Comparison of ENCODE assay signal across 10 cellular contexts in the genomic region with DNA sequence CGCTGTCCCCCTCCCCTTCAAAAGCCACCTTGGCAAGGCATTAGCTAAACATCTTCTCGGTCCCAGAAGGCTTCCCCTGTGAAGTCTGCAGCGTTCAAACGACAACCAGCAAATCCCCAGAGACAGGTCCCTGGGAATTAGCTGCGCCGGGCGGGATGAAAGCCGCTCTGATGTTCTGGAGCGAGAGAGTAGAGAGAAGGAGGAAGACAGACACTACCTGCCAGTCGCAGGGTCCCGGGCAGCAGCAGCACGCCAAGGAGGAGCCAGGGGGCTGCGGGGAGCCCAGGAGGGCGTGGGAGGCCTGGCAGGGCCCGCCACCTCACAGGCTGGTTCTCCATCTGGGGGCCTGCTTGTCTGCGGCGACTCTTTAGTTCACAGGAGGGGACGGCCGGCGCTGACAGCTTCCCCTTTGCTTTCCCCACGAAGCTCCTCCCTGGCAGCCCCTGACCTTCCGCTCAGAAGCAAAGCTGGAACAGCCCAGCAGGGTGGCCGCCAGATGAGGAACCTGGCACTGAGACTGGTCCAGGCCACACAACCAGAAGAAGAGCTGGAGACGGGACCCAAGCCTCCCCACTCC. TPM values are rescaled to one million over a fixed set of nuclear protein-coding genes. Genes with fewer than 3 reads are reported as not detected.
A peak's percentile ranks its signal among the peaks of the same experiment; 100 is the strongest.
DNase-seq lines count a peak whose midpoint lies in the region; ATAC-seq, FAIRE-seq and TF ChIP-seq lines count a peak whose summit lies in the region.
"Had no signal": no experiment of that assay in that cellular context is flagged by ENCODE, and none has a peak within 500 bp of the region (broad histone marks: within the 10 kb centered on the region; RNA-seq: fewer than 3 reads in every experiment).

A gene with protein sequence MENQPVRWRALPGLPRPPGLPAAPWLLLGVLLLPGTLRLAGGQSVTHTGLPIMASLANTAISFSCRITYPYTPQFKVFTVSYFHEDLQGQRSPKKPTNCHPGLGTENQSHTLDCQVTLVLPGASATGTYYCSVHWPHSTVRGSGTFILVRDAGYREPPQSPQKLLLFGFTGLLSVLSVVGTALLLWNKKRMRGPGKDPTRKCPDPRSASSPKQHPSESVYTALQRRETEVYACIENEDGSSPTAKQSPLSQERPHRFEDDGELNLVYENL (minus strand): TSS at position 384 of the 577 bp plus-strand sequence. CDS start 46 bp downstream, at position 338.

- RAD21 ChIA-PET in GM12878 (lab: Charles Lee; ENCODE audit: unreplicated experiment), result interaction anchor here (0.7 to 1.5 kb wide), 7 partner anchors 11 to 341 kb away, joined by 3 to 8 read pairs (median 4); a partner anchor contains a TSS

- no peaks in the 10 kb centered on the region for H4K20me1 ChIP-seq in GM12878 (ENCODE audit: control insufficient read depth, insufficient read depth)

- H3K27ac ChIP-seq in GM12878 (ENCODE audit: control insufficient read depth, insufficient read depth), result no peak within 1 kb of the TSS
- H3K27ac ChIP-seq in thymus (ENCODE audit: low read depth), result peak within 1 kb of the TSS; percentile 9
- H3K27ac ChIP-seq in uterus, result no peak within 1 kb of the TSS

- H3K27me3 ChIP-seq in GM12878 (replicated peaks in 1 of 2; ENCODE audit: control insufficient read depth in 2 of 2, insufficient read depth in 2 of 2, low read length in 1 of 2), result no peaks in the 10 kb centered on the region
- H3K27me3 ChIP-seq in thymus (ENCODE audit: control insufficient read depth, insufficient read depth), result peaks cover 14% of the 10 kb centered on the region
- no peaks in the 10 kb centered on the region for H3K27me3 ChIP-seq in uterus

- in situ Hi-C loops in GM12878 (cut with MboI), result no loop called here

- peak within 1 kb of the TSS; percentile 9; the same call in 1 of the 2 replicates for H2AFZ ChIP-seq in GM12878 (ENCODE audit: control insufficient read depth, low read depth, low read length)

- no peak for TF ChIP-seq POLR2A in GM12878 (IDR thresholded peaks at IDR 0.05; ENCODE audit: low read depth, low read length)
- no peak for TF ChIP-seq POLR2A in uterus (IDR thresholded peaks at IDR 0.05)

- DNase-seq in NCI-H1694 (lab: John Stamatoyannopoulos, UW) (peak; percentile 57), GM12878 (ENCODE audit: low read depth, low spot score) (no peak), medulla oblongata (ENCODE audit: extremely low spot score) (peak; percentile 58), uterus (no peak), Calu3 (no peak)
- DNase-seq: NCI-H774 had no signal

- H3K4me2 ChIP-seq in GM12878 (ENCODE audit: control insufficient read depth, insufficient read depth), result peak within 1 kb of the TSS; percentile 66; the same call in 1 of the 2 replicates

- POLR2A ChIA-PET in GM12878 (lab: Charles Lee), result interaction anchor here (0.6 to 1.2 kb wide), 7 partner anchors 10 to 496 kb away, joined by 3 to 8 read pairs (median 3); no protein-coding TSS in a partner anchor

- H3K4me1 ChIP-seq in GM12878 (ENCODE audit: control insufficient read depth, insufficient read depth, low read length) (no peaks in the 10 kb centered on the region; the same call in 1 of the 2 replicates), thymus (ENCODE audit: control insufficient read depth, insufficient read depth, low read length) (no peaks in the 10 kb centered on the region), uterus (no peaks in the 10 kb centered on the region)
- H3K4me1 ChIP-seq: HAP-1 had no signal

- intact Hi-C loops in GM12878 (cut with micrococcal nuclease; ENCODE audit: unreplicated experiment), result no loop called here
- intact Hi-C loops in uterus (cut with DNase I; ENCODE audit: low total_unique reads), result loop anchor here (5.0 kb wide), 1 partner anchor 340 kb away; a partner anchor contains a TSS
- intact Hi-C loops in Calu3 (cut with micrococcal nuclease; ENCODE audit: unreplicated experiment), result no loop called here

- no peak within 1 kb of the TSS for H3K4me3 Mint-ChIP-seq in Calu3 (ENCODE audit: low read depth, unreplicated experiment)

- BruUV-seq in GM12878 (replicated peaks; lab: Mats Ljungman, UMichigan) (no TSS peak), Calu3 (replicated peaks; lab: Mats Ljungman, UMichigan) (no TSS peak)

- no peak for FAIRE-seq in GM12878 (lab: Jason Lieb, UNC)

- SMC1A ChIA-PET in GM12878 (lab: Charles Lee; ENCODE audit: uncharacterized antibody, unreplicated experiment), result interaction anchor here (1.2 to 2.0 kb wide), 5 partner anchors 10 to 154 kb away, joined by 3 to 6 read pairs (median 4); no protein-coding TSS in a partner anchor

- no peak within 1 kb of the TSS for H3K27ac Mint-ChIP-seq in Calu3 (ENCODE audit: unreplicated experiment)

- peaks cover 70% of the 10 kb centered on the region for H3K27me3 Mint-ChIP-seq in Calu3 (ENCODE audit: unreplicated experiment)

- no peak for TF ChIP-seq CTCF in GM12878 (IDR thresholded peaks at IDR 0.05 in 2 of 3, conservative IDR thresholded peaks at IDR 0.05 in 1 of 3; ENCODE audit: control insufficient read depth in 2 of 3, extremely low read depth in 1 of 3, insufficient read depth in 1 of 3, low read depth in 3 of 3, low read length in 3 of 3)
- TF ChIP-seq CTCF in uterus (IDR thresholded peaks at IDR 0.05), result no peak
- TF ChIP-seq CTCF in Calu3 (IDR thresholded peaks at IDR 0.05; ENCODE audit: unreplicated experiment), result no peak

- CTCF ChIA-PET in GM12878 (lab: Yijun Ruan, JAX), result interaction anchor here (0.7 to 11.9 kb wide), 9 partner anchors 10 to 735 kb away, joined by 3 to 133 read pairs (median 4); a partner anchor contains a TSS
- CTCF ChIA-PET in Calu3 (lab: Charles Lee), result interaction anchor here (0.7 to 1.1 kb wide), 2 partner anchors 12 to 438 kb away, joined by 4 to 6 read pairs; no protein-coding TSS in a partner anchor

- H3K9ac ChIP-seq in GM12878 (ENCODE audit: control insufficient read depth, insufficient read depth, low read length), result no peak within 1 kb of the TSS

- H3K36me3 Mint-ChIP-seq in Calu3 (ENCODE audit: insufficient read depth, unreplicated experiment), result peaks cover 6% of the 10 kb centered on the region

- ATAC-seq in GM12878 (peak; percentile 10; the same call in 1 of the 3 replicates), GM21576 (IDR thresholded peaks at IDR 0.05; ENCODE audit: unreplicated experiment) (no peak), GM19035 (IDR thresholded peaks at IDR 0.05; ENCODE audit: unreplicated experiment) (no peak)

- H3K9me3 Mint-ChIP-seq in Calu3 (ENCODE audit: low read depth, unreplicated experiment), result no peaks in the 10 kb centered on the region

- no peak for TF ChIP-seq RAD21 in GM12878 (IDR thresholded peaks at IDR 0.05; ENCODE audit: insufficient read depth, low read depth, low read length)

- H3K9me3 ChIP-seq in GM12878 (replicated peaks; ENCODE audit: control insufficient read depth, insufficient read depth, low read length) (no peaks in the 10 kb centered on the region), thymus (ENCODE audit: control insufficient read depth) (no peaks in the 10 kb centered on the region), uterus (no peaks in the 10 kb centered on the region)
- H3K9me3 ChIP-seq: HAP-1 had no signal

- WGBS in GM12878 (ENCODE audit: insufficient coverage, insufficient replicate concordance, low lambda C conversion rate, missing lambda C conversion rate), result 25% methylated on average over 22 of the region's 24 CpGs
- 28% methylated on average over 24 of the region's 24 CpGs for WGBS in thymus

- H3K4me1 Mint-ChIP-seq in Calu3 (ENCODE audit: low read depth, unreplicated experiment), result no peaks in the 10 kb centered on the region

- TF ChIP-seq EP300 in GM12878 (IDR thresholded peaks at IDR 0.05; ENCODE audit: borderline replicate concordance in 1 of 2, control insufficient read depth in 1 of 2, low read depth in 2 of 2, low read length in 2 of 2), result no peak

- H3K79me2 ChIP-seq in GM12878 (ENCODE audit: control insufficient read depth, insufficient read depth, low read length), result peaks cover 6% of the 10 kb centered on the region

- no peaks in the 10 kb centered on the region for H3K36me3 ChIP-seq in GM12878 (ENCODE audit: control insufficient read depth in 2 of 2, insufficient read depth in 2 of 2, low read length in 1 of 2)
- no peaks in the 10 kb centered on the region for H3K36me3 ChIP-seq in thymus (ENCODE audit: control insufficient read depth, insufficient read depth)
- H3K36me3 ChIP-seq in uterus, result no peaks in the 10 kb centered on the region
- H3K36me3 ChIP-seq: HAP-1 had no signal

- H3K4me3 ChIP-seq in GM12878 (no peak within 1 kb of the TSS), thymus (ENCODE audit: low read length) (no peak within 1 kb of the TSS), uterus (no peak within 1 kb of the TSS)
- H3K4me3 ChIP-seq: HAP-1 had no signal

TF ChIP-seq in GM12878, 131 proteins besides CTCF, POLR2A, EP300 and RAD21:
- TF ChIP-seq DPF2 (IDR thresholded peaks at IDR 0.05) (0 out of 2 replicates have a peak, but pooled peaks have one; percentile 33), TCF7 (IDR thresholded peaks at IDR 0.05; ENCODE audit: borderline replicate concordance) (no peak), IKZF1 (conservative IDR thresholded peaks at IDR 0.05) (0 out of 2 replicates have a peak, but pooled peaks have one; percentile 21), MEF2B (IDR thresholded peaks at IDR 0.05; ENCODE audit: partially characterized antibody, poor library complexity, severe bottlenecking) (peak; percentile 81), ETV6 (conservative IDR thresholded peaks at IDR 0.05 in 1 of 2, IDR thresholded peaks at IDR 0.05 in 1 of 2; ENCODE audit: borderline replicate concordance in 1 of 2, low read depth in 1 of 2) (no peak)

RNA-seq across cellular contexts. Expression of the gene that starts here (rescaled TPM):
- 9.2 and 10.3 TPM in 2 replicates for total RNA-seq in GM12878 (2013; cell fraction: nucleolus; rRNA removed)
- 0.16 and 0.34 TPM in 2 replicates for total RNA-seq in GM12878 (2014; rRNA removed)
- 0.13 and 0.32 TPM in 2 replicates for total RNA-seq in GM12878 (2014; rRNA removed; fragmentation: Illumina TruSeq; extraction: Trizol)
- total RNA-seq in GM12878 (2021), result 0.29 and 0.36 TPM in 2 replicates
- polyA plus RNA-seq in GM12878 (2011; ENCODE audit: low read depth), result 0.22 TPM
- polyA plus RNA-seq in GM12878 (2011; rRNA removed), result 0.84 and 1.3 TPM in 2 replicates
- 1.8 and 1.9 TPM in 2 replicates for polyA plus RNA-seq in GM12878 (2011; cell fraction: cytosol; rRNA removed)
- 2.5 and 2.6 TPM in 2 replicates for polyA plus RNA-seq in GM12878 (2011; cell fraction: nucleus; rRNA removed)
- 0.69 and 0.70 TPM in 2 replicates for polyA plus RNA-seq in GM12878 (2012)
- polyA plus RNA-seq in GM12878 (2014; fragmentation: Illumina TruSeq; extraction: Trizol), result 0.13 and 0.24 TPM in 2 replicates
- polyA plus RNA-seq in GM12878 (2014; fragmentation: Nextera tagmentation; extraction: Ambion mirVana), result not detected
- 0.10 and 0.15 TPM in 2 replicates for polyA plus RNA-seq in GM12878 (2014; rRNA removed)
- under 1 TPM in 1 of 2 experiments, not detected in 1; 0.20 TPM for polyA plus RNA-seq in GM12878 (2016; fragmentation: Nextera tagmentation; extraction: Ambion mirVana)
- polyA minus RNA-seq in GM12878 (2011; rRNA and poly(A)+ RNA removed), result 2.0 and 2.9 TPM in 2 replicates
- polyA minus RNA-seq in GM12878 (2011; cell fraction: cytosol; rRNA and poly(A)+ RNA removed), result 0.73 and 3.9 TPM in 2 replicates
- polyA minus RNA-seq in GM12878 (2011; cell fraction: nucleus; rRNA and poly(A)+ RNA removed), result 0.96 and 0.97 TPM in 2 replicates
- polyA plus RNA-seq in thymus, result 2.0 TPM
- total RNA-seq in uterus, result 1 to 10 TPM in 1 of 4 donors, under 1 TPM in 2, not detected in 1; 0.26 to 1.1 (median 0.64) TPM
- 0.39 and 0.50 TPM in 2 replicates for total RNA-seq in Calu3 (2022)

Comparison
In these comparisons a context has a peak if more than half of its experiments do, and no peak if none do; other contexts are left out.
1. DNase-seq: peak in NCI-H1694 (single experiment) and medulla oblongata (single experiment); none in GM12878 (single experiment), uterus (0 of 2) and Calu3 (single experiment).